ENCODE assay signal across 9 cellular contexts in genomic region chr19:12695514-12695913, GRCh38. TPM values are rescaled to one million over a fixed set of nuclear protein-coding genes. Genes with fewer than 3 reads are reported as not detected.
A peak's percentile ranks its signal among the peaks of the same experiment; 100 is the strongest.
DNase-seq lines count a peak whose midpoint lies in the region; ATAC-seq and TF ChIP-seq lines count a peak whose summit lies in the region.
"Had no signal": no experiment of that assay in that cellular context is flagged by ENCODE, and none has a peak within 500 bp of the region (broad histone marks: within the 10 kb centered on the region; RNA-seq: fewer than 3 reads in every experiment).

No MANE protein-coding gene starts in this region.

- no peaks in the 10 kb centered on the region for H3K9me3 ChIP-seq in right lobe of liver
- H3K9me3 ChIP-seq in upper lobe of left lung = no peaks in the 10 kb centered on the region

- H3K4me1 Mint-ChIP-seq in activated naive CD4-positive, alpha-beta T cell treated with anti-CD3 and anti-CD28 coated beads, Interleukin-2, amount 50 U/mL, for 24 hours = peaks cover 13% of the 10 kb centered on the region
- peaks cover 13% of the 10 kb centered on the region for H3K4me1 Mint-ChIP-seq in activated naive CD8-positive, alpha-beta T cell treated with anti-CD3 and anti-CD28 coated beads, Interleukin-2, amount 50 U/mL, for 24 hours

- H3K36me3 ChIP-seq in right lobe of liver (peaks cover 0 to under 1% (median under 1%) of the 10 kb centered on the region in 4 donors), upper lobe of left lung (peaks cover 0 to 22% (median 4%) of the 10 kb centered on the region in 4 donors)

- WGBS in right lobe of liver (ENCODE audit: insufficient coverage, low coverage, low lambda C conversion rate, missing lambda C conversion rate) = no CpG with 5 or more reads among the region's 1 CpG
- 71 to 83% methylated on average over 1 of the region's 1 CpG for WGBS in upper lobe of left lung, 2 donors
- WGBS in lower leg skin, 2 donors = 85 to 87% methylated on average over 1 of the region's 1 CpG

- no peak for TF ChIP-seq CTCF in right lobe of liver (IDR thresholded peaks at IDR 0.05)
- no peak for TF ChIP-seq CTCF in upper lobe of left lung (IDR thresholded peaks at IDR 0.05)
- no peak for TF ChIP-seq CTCF in lower leg skin (IDR thresholded peaks at IDR 0.05)

- H3K4me1 ChIP-seq in right lobe of liver = peaks cover 0 to 11% (median 4%) of the 10 kb centered on the region in 4 donors
- peaks cover 12 to 30% (median 14%) of the 10 kb centered on the region in 4 donors for H3K4me1 ChIP-seq in upper lobe of left lung

- ATAC-seq in activated naive CD4-positive, alpha-beta T cell treated with anti-CD3 and anti-CD28 coated beads, Interleukin-2, amount 50 U/mL, for 72 hours = no peak
- ATAC-seq in activated naive CD8-positive, alpha-beta T cell treated with anti-CD3 and anti-CD28 coated beads, Interleukin-2, amount 50 U/mL, for 24 hours = no peak
- no peak for ATAC-seq in right lobe of liver
- ATAC-seq in upper lobe of left lung (ENCODE audit: low FRiP score in 2 of 2) = no peak
- no peak for ATAC-seq in HG03354 (IDR thresholded peaks at IDR 0.05; ENCODE audit: poor library complexity, severe bottlenecking, unreplicated experiment)

- H3K27ac Mint-ChIP-seq in activated naive CD4-positive, alpha-beta T cell treated with anti-CD3 and anti-CD28 coated beads, Interleukin-2, amount 50 U/mL, for 24 hours = no peak overlapping the region
- peak overlapping the region in 1 of 2 donors; percentile 36 for H3K27ac Mint-ChIP-seq in activated naive CD4-positive, alpha-beta T cell treated with anti-CD3 and anti-CD28 coated beads, Interleukin-2, amount 50 U/mL, for 72 hours
- H3K27ac Mint-ChIP-seq in activated naive CD8-positive, alpha-beta T cell treated with anti-CD3 and anti-CD28 coated beads, Interleukin-2, amount 50 U/mL, for 24 hours = peak overlapping the region; percentile 59

- no peaks in the 10 kb centered on the region for H3K27me3 Mint-ChIP-seq in activated naive CD4-positive, alpha-beta T cell treated with anti-CD3 and anti-CD28 coated beads, Interleukin-2, amount 50 U/mL, for 24 hours
- H3K27me3 Mint-ChIP-seq in activated naive CD8-positive, alpha-beta T cell treated with anti-CD3 and anti-CD28 coated beads, Interleukin-2, amount 50 U/mL, for 24 hours = no peaks in the 10 kb centered on the region

- no peak for TF ChIP-seq EP300 in upper lobe of left lung (IDR thresholded peaks at IDR 0.05)

- H3K4me3 Mint-ChIP-seq in activated naive CD4-positive, alpha-beta T cell treated with anti-CD3 and anti-CD28 coated beads, Interleukin-2, amount 50 U/mL, for 24 hours = peak overlapping the region; percentile 90
- peak overlapping the region; percentile 84 for H3K4me3 Mint-ChIP-seq in activated naive CD8-positive, alpha-beta T cell treated with anti-CD3 and anti-CD28 coated beads, Interleukin-2, amount 50 U/mL, for 24 hours

- H3K36me3 Mint-ChIP-seq in activated naive CD4-positive, alpha-beta T cell treated with anti-CD3 and anti-CD28 coated beads, Interleukin-2, amount 50 U/mL, for 24 hours = peaks cover 2% of the 10 kb centered on the region
- peaks cover 0 to 8% of the 10 kb centered on the region in 2 donors for H3K36me3 Mint-ChIP-seq in activated naive CD4-positive, alpha-beta T cell treated with anti-CD3 and anti-CD28 coated beads, Interleukin-2, amount 50 U/mL, for 72 hours
- H3K36me3 Mint-ChIP-seq in activated naive CD8-positive, alpha-beta T cell treated with anti-CD3 and anti-CD28 coated beads, Interleukin-2, amount 50 U/mL, for 24 hours (ENCODE audit: low read depth) = peaks cover 15% of the 10 kb centered on the region

- no peak overlapping the region for H3K27ac ChIP-seq in right lobe of liver
- peak overlapping the region in 1 of 4 donors; percentile 86 for H3K27ac ChIP-seq in upper lobe of left lung

- DNase-seq in activated naive CD4-positive, alpha-beta T cell treated with anti-CD3 and anti-CD28 coated beads, Interleukin-2, amount 50 U/mL, for 72 hours (ENCODE audit: low spot score in 2 of 2) = no peak
- no peak for DNase-seq in activated naive CD8-positive, alpha-beta T cell treated with anti-CD3 and anti-CD28 coated beads, Interleukin-2, amount 50 U/mL, for 24 hours
- DNase-seq in right lobe of liver = no peak
- DNase-seq in upper lobe of left lung = no peak
- DNase-seq in HCEC 1CT = no peak
- no peak for DNase-seq in lower leg skin (ENCODE audit: low spot score in 2 of 2)

- intact Hi-C loops in right lobe of liver (cut with DNase I) = no loop called here
- intact Hi-C loops in lower leg skin (cut with DNase I; ENCODE audit: low total_unique reads) = no loop called here

- peak overlapping the region; percentile 92 to 96 (median 96) for H3K4me3 ChIP-seq in right lobe of liver
- H3K4me3 ChIP-seq in upper lobe of left lung = peak overlapping the region in 3 of 4 donors; percentile 62 to 94 (median 84)
- no peak overlapping the region for H3K4me3 ChIP-seq in lower leg skin (ENCODE audit: low read depth, poor library complexity, severe bottlenecking)

- H3K27me3 ChIP-seq in right lobe of liver = no peaks in the 10 kb centered on the region
- H3K27me3 ChIP-seq in upper lobe of left lung = no peaks in the 10 kb centered on the region

- no peaks in the 10 kb centered on the region for H3K9me3 Mint-ChIP-seq in activated naive CD4-positive, alpha-beta T cell treated with anti-CD3 and anti-CD28 coated beads, Interleukin-2, amount 50 U/mL, for 24 hours
- no peaks in the 10 kb centered on the region for H3K9me3 Mint-ChIP-seq in activated naive CD4-positive, alpha-beta T cell treated with anti-CD3 and anti-CD28 coated beads, Interleukin-2, amount 50 U/mL, for 72 hours
- no peaks in the 10 kb centered on the region for H3K9me3 Mint-ChIP-seq in activated naive CD8-positive, alpha-beta T cell treated with anti-CD3 and anti-CD28 coated beads, Interleukin-2, amount 50 U/mL, for 24 hours

- TF ChIP-seq POLR2A in right lobe of liver (IDR thresholded peaks at IDR 0.05) (no peak), upper lobe of left lung (IDR thresholded peaks at IDR 0.05) (no peak), lower leg skin (IDR thresholded peaks at IDR 0.05) (no peak)

RNA-seq across cellular contexts. Expression of gene FBXW9, which starts 0.9 kb away (rescaled TPM):
- total RNA-seq in activated naive CD4-positive, alpha-beta T cell treated with anti-CD3 and anti-CD28 coated beads, Interleukin-2, amount 50 U/mL, for 72 hours = 1 to 10 TPM; 7.1 to 9.5 TPM
- total RNA-seq in right lobe of liver (1 to 10 TPM; 1.6 to 4.9 (median 2.6) TPM), upper lobe of left lung (10 to 100 TPM in 2 of 6 donors, 1 to 10 TPM in 4; 6.5 to 13.7 (median 8.7) TPM), lower leg skin (10 to 100 TPM in 3 of 4 donors, 1 to 10 TPM in 1; 7.2 to 21.4 (median 13.1) TPM)

RNA-seq across cellular contexts. Expression of gene GNG14, which starts 7.7 kb away (rescaled TPM):
- not detected for total RNA-seq in activated naive CD4-positive, alpha-beta T cell treated with anti-CD3 and anti-CD28 coated beads, Interleukin-2, amount 50 U/mL, for 72 hours
- not detected for total RNA-seq in right lobe of liver
- not detected for total RNA-seq in upper lobe of left lung
- not detected for total RNA-seq in lower leg skin
- total RNA-seq: left lobe of liver had no signal

RNA-seq across cellular contexts. Expression of gene DHPS, which starts 13.8 kb away (rescaled TPM):
- total RNA-seq in activated naive CD4-positive, alpha-beta T cell treated with anti-CD3 and anti-CD28 coated beads, Interleukin-2, amount 50 U/mL, for 72 hours = 100 to 1,000 TPM; 148 to 193 TPM
- total RNA-seq in right lobe of liver (10 to 100 TPM; 29.5 to 60.5 (median 45.8) TPM), upper lobe of left lung (100 to 1,000 TPM in 2 of 6 donors, 10 to 100 TPM in 4; 71.6 to 190 (median 94.3) TPM), lower leg skin (100 to 1,000 TPM; 101 to 218 (median 159) TPM)

RNA-seq across cellular contexts. Expression of gene TNPO2, which starts 28.2 kb away (rescaled TPM):
- total RNA-seq in activated naive CD4-positive, alpha-beta T cell treated with anti-CD3 and anti-CD28 coated beads, Interleukin-2, amount 50 U/mL, for 72 hours = 100 to 1,000 TPM in 1 of 2 donors, 10 to 100 TPM in 1; 89.6 to 100 TPM
- 10 to 100 TPM; 14.8 to 28.7 (median 19.6) TPM for total RNA-seq in right lobe of liver
- 100 to 1,000 TPM in 1 of 6 donors, 10 to 100 TPM in 5; 43.5 to 124 (median 46.1) TPM for total RNA-seq in upper lobe of left lung
- 100 to 1,000 TPM in 1 of 4 donors, 10 to 100 TPM in 3; 58.3 to 160 (median 89.9) TPM for total RNA-seq in lower leg skin

RNA-seq across cellular contexts. Expression of gene WDR83, which starts 28.9 kb away (rescaled TPM):
- 10 to 100 TPM; 14.9 to 21.8 TPM for total RNA-seq in activated naive CD4-positive, alpha-beta T cell treated with anti-CD3 and anti-CD28 coated beads, Interleukin-2, amount 50 U/mL, for 72 hours
- total RNA-seq in right lobe of liver (1 to 10 TPM; 2.5 to 6.2 (median 4.2) TPM), upper lobe of left lung (10 to 100 TPM in 2 of 6 donors, 1 to 10 TPM in 4; 6.1 to 12.9 (median 8.4) TPM), lower leg skin (10 to 100 TPM; 15.3 to 23.7 (median 19.3) TPM)
